1 cellular context compared by ENCODE assay signal in the genomic region with DNA sequence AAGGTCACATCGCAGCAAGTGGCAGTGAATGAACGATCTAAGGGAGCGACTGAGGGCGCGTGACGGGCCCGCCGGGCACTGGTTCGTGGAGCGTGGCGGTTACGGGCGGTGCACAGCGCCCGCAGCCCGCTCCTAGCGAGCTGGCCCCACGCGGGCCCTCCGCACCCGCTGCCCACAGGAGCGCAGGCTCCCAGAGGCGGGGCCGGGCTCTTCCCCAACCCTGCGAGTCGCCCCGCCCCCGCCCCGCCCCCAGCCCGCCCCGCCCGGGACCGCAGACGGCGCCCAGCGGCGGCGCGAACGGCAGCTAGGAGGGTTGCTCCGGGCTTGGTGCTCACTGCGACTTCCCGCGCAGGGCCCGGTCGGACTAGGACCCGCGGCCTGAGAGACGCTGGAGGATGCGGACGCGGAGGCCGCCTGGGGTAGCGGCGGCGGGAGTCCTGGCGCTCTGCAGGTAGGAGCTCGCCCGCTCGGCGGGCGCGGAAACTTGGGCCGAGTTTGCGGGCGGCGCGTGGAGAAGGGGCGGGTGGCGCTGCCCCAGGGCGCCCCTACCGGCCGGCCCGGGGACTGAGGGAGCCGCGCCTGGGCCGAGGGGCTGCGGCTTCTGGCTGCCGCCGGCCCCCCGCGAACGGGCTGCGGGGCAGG.
A peak's percentile ranks its signal among the peaks of the same experiment; 100 is the strongest.
TF ChIP-seq lines count a peak whose summit lies in the region.

Gene C15orf39 (plus strand): TSS at position 274 of the 642 bp plus-strand sequence. CDS start 4,167 bp downstream, outside the sequence.

TF ChIP-seq in K562, 482 proteins besides CTCF, POLR2A, EP300 and RAD21 (continued from another document and continues in another):
- TF ChIP-seq HNRNPLL (IDR thresholded peaks at IDR 0.05; ENCODE audit: low read depth, low read length, poor library complexity, severe bottlenecking): peak; percentile 49
- TF ChIP-seq ETV1 (tag; conservative IDR thresholded peaks at IDR 0.05; ENCODE audit: low read depth): no peak
- peak; percentile 69 for TF ChIP-seq NFIC (IDR thresholded peaks at IDR 0.05)
- TF ChIP-seq SAFB2 (IDR thresholded peaks at IDR 0.05; ENCODE audit: borderline replicate concordance, low read depth, low read length, severe bottlenecking): no peak
- TF ChIP-seq CC2D1A (IDR thresholded peaks at IDR 0.05): no peak
- peak; percentile 37 for TF ChIP-seq TCF3 (CRISPR knock-in tag; IDR thresholded peaks at IDR 0.05)
- TF ChIP-seq ZSCAN29 (IDR thresholded peaks at IDR 0.05): no peak; the same call in 1 of the 2 replicates
- TF ChIP-seq ARNT (IDR thresholded peaks at IDR 0.05): no peak
- TF ChIP-seq NFRKB (IDR thresholded peaks at IDR 0.05; ENCODE audit: low read depth): no peak
- TF ChIP-seq MAFK (IDR thresholded peaks at IDR 0.05; ENCODE audit: low read length): no peak
- no peak for TF ChIP-seq GTF3C2 (IDR thresholded peaks at IDR 0.05; ENCODE audit: borderline replicate concordance, extremely low read depth, insufficient read length)
- TF ChIP-seq CHD1 (IDR thresholded peaks at IDR 0.05; ENCODE audit: low read length): no peak
- TF ChIP-seq MTF1 (CRISPR knock-in tag; IDR thresholded peaks at IDR 0.05; ENCODE audit: borderline replicate concordance): no peak
- TF ChIP-seq CHCHD3 (CRISPR knock-in tag; IDR thresholded peaks at IDR 0.05): no peak
- TF ChIP-seq CBX1 (IDR thresholded peaks at IDR 0.05; ENCODE audit: low read depth): peak; percentile 77; the same call in 1 of the 2 replicates
- peak; percentile 95; the same call in 1 of the 2 replicates for TF ChIP-seq ZBTB7A (IDR thresholded peaks at IDR 0.05; ENCODE audit: borderline replicate concordance, control insufficient read depth, low read depth, low read length)
- no peak for TF ChIP-seq TRIM28 (IDR thresholded peaks at IDR 0.05)
- no peak for TF ChIP-seq YBX1 (IDR thresholded peaks at IDR 0.05)
- no peak for TF ChIP-seq MEF2A (IDR thresholded peaks at IDR 0.05; ENCODE audit: control insufficient read depth, low read depth, low read length)
- TF ChIP-seq, protein P1, sequence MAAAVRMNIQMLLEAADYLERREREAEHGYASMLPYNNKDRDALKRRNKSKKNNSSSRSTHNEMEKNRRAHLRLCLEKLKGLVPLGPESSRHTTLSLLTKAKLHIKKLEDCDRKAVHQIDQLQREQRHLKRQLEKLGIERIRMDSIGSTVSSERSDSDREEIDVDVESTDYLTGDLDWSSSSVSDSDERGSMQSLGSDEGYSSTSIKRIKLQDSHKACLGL (CRISPR knock-in tag; IDR thresholded peaks at IDR 0.05; ENCODE audit: borderline replicate concordance, poor library complexity, severe bottlenecking): peak; percentile 61
- TF ChIP-seq ETS1 (conservative IDR thresholded peaks at IDR 0.05; ENCODE audit: control insufficient read depth, low read depth, low read length): peak; percentile 78
- peak; percentile 44; the same call in 1 of the 2 replicates for TF ChIP-seq ZNF263 (CRISPR knock-in tag; IDR thresholded peaks at IDR 0.05; ENCODE audit: borderline replicate concordance)
- no peak for TF ChIP-seq FUS (optimal IDR thresholded peaks at IDR 0.05; ENCODE audit: low read depth, low read length)
- no peak for TF ChIP-seq ZNF239 (CRISPR knock-in tag; IDR thresholded peaks at IDR 0.05)
- TF ChIP-seq, protein P2, sequence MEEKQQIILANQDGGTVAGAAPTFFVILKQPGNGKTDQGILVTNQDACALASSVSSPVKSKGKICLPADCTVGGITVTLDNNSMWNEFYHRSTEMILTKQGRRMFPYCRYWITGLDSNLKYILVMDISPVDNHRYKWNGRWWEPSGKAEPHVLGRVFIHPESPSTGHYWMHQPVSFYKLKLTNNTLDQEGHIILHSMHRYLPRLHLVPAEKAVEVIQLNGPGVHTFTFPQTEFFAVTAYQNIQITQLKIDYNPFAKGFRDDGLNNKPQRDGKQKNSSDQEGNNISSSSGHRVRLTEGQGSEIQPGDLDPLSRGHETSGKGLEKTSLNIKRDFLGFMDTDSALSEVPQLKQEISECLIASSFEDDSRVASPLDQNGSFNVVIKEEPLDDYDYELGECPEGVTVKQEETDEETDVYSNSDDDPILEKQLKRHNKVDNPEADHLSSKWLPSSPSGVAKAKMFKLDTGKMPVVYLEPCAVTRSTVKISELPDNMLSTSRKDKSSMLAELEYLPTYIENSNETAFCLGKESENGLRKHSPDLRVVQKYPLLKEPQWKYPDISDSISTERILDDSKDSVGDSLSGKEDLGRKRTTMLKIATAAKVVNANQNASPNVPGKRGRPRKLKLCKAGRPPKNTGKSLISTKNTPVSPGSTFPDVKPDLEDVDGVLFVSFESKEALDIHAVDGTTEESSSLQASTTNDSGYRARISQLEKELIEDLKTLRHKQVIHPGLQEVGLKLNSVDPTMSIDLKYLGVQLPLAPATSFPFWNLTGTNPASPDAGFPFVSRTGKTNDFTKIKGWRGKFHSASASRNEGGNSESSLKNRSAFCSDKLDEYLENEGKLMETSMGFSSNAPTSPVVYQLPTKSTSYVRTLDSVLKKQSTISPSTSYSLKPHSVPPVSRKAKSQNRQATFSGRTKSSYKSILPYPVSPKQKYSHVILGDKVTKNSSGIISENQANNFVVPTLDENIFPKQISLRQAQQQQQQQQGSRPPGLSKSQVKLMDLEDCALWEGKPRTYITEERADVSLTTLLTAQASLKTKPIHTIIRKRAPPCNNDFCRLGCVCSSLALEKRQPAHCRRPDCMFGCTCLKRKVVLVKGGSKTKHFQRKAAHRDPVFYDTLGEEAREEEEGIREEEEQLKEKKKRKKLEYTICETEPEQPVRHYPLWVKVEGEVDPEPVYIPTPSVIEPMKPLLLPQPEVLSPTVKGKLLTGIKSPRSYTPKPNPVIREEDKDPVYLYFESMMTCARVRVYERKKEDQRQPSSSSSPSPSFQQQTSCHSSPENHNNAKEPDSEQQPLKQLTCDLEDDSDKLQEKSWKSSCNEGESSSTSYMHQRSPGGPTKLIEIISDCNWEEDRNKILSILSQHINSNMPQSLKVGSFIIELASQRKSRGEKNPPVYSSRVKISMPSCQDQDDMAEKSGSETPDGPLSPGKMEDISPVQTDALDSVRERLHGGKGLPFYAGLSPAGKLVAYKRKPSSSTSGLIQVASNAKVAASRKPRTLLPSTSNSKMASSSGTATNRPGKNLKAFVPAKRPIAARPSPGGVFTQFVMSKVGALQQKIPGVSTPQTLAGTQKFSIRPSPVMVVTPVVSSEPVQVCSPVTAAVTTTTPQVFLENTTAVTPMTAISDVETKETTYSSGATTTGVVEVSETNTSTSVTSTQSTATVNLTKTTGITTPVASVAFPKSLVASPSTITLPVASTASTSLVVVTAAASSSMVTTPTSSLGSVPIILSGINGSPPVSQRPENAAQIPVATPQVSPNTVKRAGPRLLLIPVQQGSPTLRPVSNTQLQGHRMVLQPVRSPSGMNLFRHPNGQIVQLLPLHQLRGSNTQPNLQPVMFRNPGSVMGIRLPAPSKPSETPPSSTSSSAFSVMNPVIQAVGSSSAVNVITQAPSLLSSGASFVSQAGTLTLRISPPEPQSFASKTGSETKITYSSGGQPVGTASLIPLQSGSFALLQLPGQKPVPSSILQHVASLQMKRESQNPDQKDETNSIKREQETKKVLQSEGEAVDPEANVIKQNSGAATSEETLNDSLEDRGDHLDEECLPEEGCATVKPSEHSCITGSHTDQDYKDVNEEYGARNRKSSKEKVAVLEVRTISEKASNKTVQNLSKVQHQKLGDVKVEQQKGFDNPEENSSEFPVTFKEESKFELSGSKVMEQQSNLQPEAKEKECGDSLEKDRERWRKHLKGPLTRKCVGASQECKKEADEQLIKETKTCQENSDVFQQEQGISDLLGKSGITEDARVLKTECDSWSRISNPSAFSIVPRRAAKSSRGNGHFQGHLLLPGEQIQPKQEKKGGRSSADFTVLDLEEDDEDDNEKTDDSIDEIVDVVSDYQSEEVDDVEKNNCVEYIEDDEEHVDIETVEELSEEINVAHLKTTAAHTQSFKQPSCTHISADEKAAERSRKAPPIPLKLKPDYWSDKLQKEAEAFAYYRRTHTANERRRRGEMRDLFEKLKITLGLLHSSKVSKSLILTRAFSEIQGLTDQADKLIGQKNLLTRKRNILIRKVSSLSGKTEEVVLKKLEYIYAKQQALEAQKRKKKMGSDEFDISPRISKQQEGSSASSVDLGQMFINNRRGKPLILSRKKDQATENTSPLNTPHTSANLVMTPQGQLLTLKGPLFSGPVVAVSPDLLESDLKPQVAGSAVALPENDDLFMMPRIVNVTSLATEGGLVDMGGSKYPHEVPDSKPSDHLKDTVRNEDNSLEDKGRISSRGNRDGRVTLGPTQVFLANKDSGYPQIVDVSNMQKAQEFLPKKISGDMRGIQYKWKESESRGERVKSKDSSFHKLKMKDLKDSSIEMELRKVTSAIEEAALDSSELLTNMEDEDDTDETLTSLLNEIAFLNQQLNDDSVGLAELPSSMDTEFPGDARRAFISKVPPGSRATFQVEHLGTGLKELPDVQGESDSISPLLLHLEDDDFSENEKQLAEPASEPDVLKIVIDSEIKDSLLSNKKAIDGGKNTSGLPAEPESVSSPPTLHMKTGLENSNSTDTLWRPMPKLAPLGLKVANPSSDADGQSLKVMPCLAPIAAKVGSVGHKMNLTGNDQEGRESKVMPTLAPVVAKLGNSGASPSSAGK (IDR thresholded peaks at IDR 0.05): peak; percentile 20
- TF ChIP-seq GMEB1 (CRISPR knock-in tag; IDR thresholded peaks at IDR 0.05): peak; percentile 31; the same call in 1 of the 2 replicates
- peak; percentile 39; the same call in 1 of the 2 replicates for TF ChIP-seq ATF4 (CRISPR knock-in tag; IDR thresholded peaks at IDR 0.05)
- TF ChIP-seq ZNF830 (CRISPR knock-in tag; IDR thresholded peaks at IDR 0.05): 0 out of 2 replicates have a peak, but pooled peaks have one; percentile 6
- 0 out of 2 replicates have a peak, but pooled peaks have one; percentile 22 for TF ChIP-seq DEAF1 (CRISPR knock-in tag; IDR thresholded peaks at IDR 0.05)
- TF ChIP-seq HDAC2 (IDR thresholded peaks at IDR 0.05): no peak
- TF ChIP-seq EP400 (IDR thresholded peaks at IDR 0.05): peak; percentile 87
